8 cellular contexts compared by ENCODE assay signal in the genomic region with DNA sequence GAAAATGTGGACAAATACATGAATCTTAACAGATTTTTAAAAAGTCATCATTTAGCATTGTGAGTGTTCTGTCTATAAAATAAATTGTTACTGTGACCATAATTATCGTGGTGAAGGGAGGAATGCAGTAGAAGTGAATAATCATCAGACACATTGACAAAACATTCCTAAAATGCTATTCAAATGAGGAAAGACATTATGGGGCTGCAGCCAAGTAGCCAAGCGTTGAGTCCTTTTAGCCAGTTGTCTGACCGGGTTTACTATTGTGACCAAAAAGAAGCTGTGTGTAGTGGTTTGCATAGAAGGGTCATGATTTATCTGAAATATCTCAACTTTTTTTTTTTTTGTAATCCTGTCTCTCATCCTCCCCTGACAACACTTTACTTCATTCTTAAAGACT. TPM values are rescaled to one million over a fixed set of nuclear protein-coding genes. Genes with fewer than 3 reads are reported as not detected.
DNase-seq lines count a peak whose midpoint lies in the region; ATAC-seq, FAIRE-seq and TF ChIP-seq lines count a peak whose summit lies in the region.
"Had no signal": no experiment of that assay in that cellular context is flagged by ENCODE, and none has a peak within 500 bp of the region (broad histone marks: within the 10 kb centered on the region; RNA-seq: fewer than 3 reads in every experiment).

No MANE protein-coding gene starts in this region.

- no peak for TF ChIP-seq CTCF in kidney epithelial cell (IDR thresholded peaks at IDR 0.05; ENCODE audit: insufficient read depth, low read length, poor library complexity, severe bottlenecking)

- H3K27me3 ChIP-seq in kidney epithelial cell (ENCODE audit: control insufficient read depth, insufficient read depth, low read length) = no peaks in the 10 kb centered on the region

- no peak overlapping the region for H3K4me3 ChIP-seq in kidney epithelial cell (ENCODE audit: low read depth, low read length)

- DNase-seq in HT1080 (ENCODE audit: low read depth) = peak; percentile 81
- peak; percentile 29 for DNase-seq in cerebellar cortex (ENCODE audit: low spot score)
- peak; percentile 86 for DNase-seq in kidney epithelial cell (ENCODE audit: low read depth)
- DNase-seq in urothelium cell line (ENCODE audit: low spot score) = peak; percentile 64
- DNase-seq in effector CD8-positive, alpha-beta T cell (lab: John Stamatoyannopoulos, UW) = no peak
- no peak for DNase-seq in GM19240 (ENCODE audit: insufficient read length, low spot score)
- DNase-seq: NCI-H2227 treated with DMSO at 0.1 percent for 48 hours had no signal

- H3K36me3 ChIP-seq in kidney epithelial cell (ENCODE audit: control insufficient read depth, insufficient read depth, low read length) = no peaks in the 10 kb centered on the region

- no peak for ATAC-seq in HG02852 (IDR thresholded peaks at IDR 0.05; ENCODE audit: unreplicated experiment)

- FAIRE-seq in urothelium cell line (lab: Jason Lieb, UNC) = no peak

RNA-seq across cellular contexts. Expression of a gene that starts 19.5 kb away (rescaled TPM):
- 16.1 and 25.2 TPM in 2 replicates for total RNA-seq in HT1080 (2014; rRNA removed; shearing (Covaris generic))
- polyA plus RNA-seq in HT1080 (2015; cell fraction: cytosol; rRNA removed) = 16.5 and 21.6 TPM in 2 replicates
- polyA plus RNA-seq in HT1080 (2015; cell fraction: nucleus; rRNA removed) = 30.5 and 30.8 TPM in 2 replicates
- total RNA-seq in kidney epithelial cell = 29.0 and 30.2 TPM in 2 replicates

Comparison
In these comparisons a context has a peak if more than half of its experiments do, and no peak if none do; other contexts are left out.
1. DNase-seq: peak in HT1080 (single experiment), cerebellar cortex (single experiment), kidney epithelial cell (single experiment) and urothelium cell line (single experiment); none in effector CD8-positive, alpha-beta T cell (single experiment) and GM19240 (single experiment).